28 cellular contexts compared by ENCODE assay signal in the genomic region with DNA sequence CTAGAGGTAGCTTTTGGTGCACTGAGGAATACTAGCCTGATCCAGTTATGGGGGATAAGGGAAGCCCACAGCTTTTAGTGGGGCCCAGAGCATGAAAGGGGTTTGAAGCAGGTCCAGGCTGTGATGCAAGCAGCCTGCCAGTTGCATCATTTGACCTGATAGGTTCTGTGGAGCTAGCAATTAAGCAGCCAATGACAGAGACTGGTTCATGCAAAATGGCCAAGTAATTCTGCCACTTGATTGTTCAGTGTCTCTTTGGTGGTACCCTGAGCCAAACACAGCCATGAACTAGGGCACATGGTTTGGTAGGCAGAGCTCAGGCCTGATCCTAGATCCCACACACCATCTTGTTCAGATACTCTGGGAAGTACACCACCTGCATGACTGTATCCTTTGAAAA.
"Had no signal": no experiment of that assay in that cellular context is flagged by ENCODE, and none has a peak within 500 bp of the region (broad histone marks: within the 10 kb centered on the region; RNA-seq: fewer than 3 reads in every experiment).

No MANE protein-coding gene starts in this region.

- H3K27me3 Mint-ChIP-seq: dendritic cell treated with granulocyte-macrophage colony-stimulating factor and Interleukin-4, amounts not matched to agents 40 ng/mL and 50 ng/mL, for 4 days; memory B cell; stimulated activated naive CD8-positive, alpha-beta T cell treated with anti-CD3 and anti-CD28 coated beads, Interleukin-15, amount 100 ng/mL, for 72 hours had no signal

- H3K4me3 ChIP-seq: gastroesophageal sphincter, heart left ventricle, hepatocyte, lung, pancreas, smooth muscle cell, suprapubic skin, transverse colon, vagina had no signal

- H2AFZ ChIP-seq: hepatocyte had no signal

- H3K4me2 ChIP-seq: hepatocyte, smooth muscle cell had no signal

- H3K27me3 ChIP-seq: foreskin keratinocyte, heart left ventricle, hepatocyte, neutrophil, pancreas, suprapubic skin, transverse colon, vagina had no signal

- H3K4me1 ChIP-seq: foreskin keratinocyte, gastroesophageal sphincter, heart left ventricle, pancreas, suprapubic skin, transverse colon, vagina had no signal

- H3K4me1 Mint-ChIP-seq: endodermal cell, memory B cell, natural killer cell had no signal

- H3K27ac Mint-ChIP-seq: dendritic cell treated with granulocyte-macrophage colony-stimulating factor and Interleukin-4, amounts not matched to agents 40 ng/mL and 50 ng/mL, for 4 days; endodermal cell; memory B cell; natural killer cell; stimulated activated naive CD8-positive, alpha-beta T cell treated with anti-CD3 and anti-CD28 coated beads, Interleukin-15, amount 100 ng/mL, for 72 hours had no signal

- ATAC-seq: esophagus mucosa; foreskin keratinocyte; gastroesophageal sphincter; heart left ventricle; left lobe of liver; natural killer cell; pancreas; sciatic nerve; stimulated activated naive CD8-positive, alpha-beta T cell treated with anti-CD3 and anti-CD28 coated beads, Interleukin-15, amount 100 ng/mL, for 72 hours had no signal

- H3K27ac ChIP-seq: epithelial cell of prostate, foreskin keratinocyte, gastroesophageal sphincter, heart left ventricle, hepatocyte, neutrophil, pancreas, suprapubic skin, transverse colon, vagina had no signal

- DNase-seq: effector CD8-positive, alpha-beta T cell; endodermal cell; foreskin keratinocyte; heart left ventricle; kidney; natural killer cell; pancreas; retina; stimulated activated CD4-positive, alpha-beta T cell treated with anti-CD3 and anti-CD28 coated beads, Interleukin-12 subunit alpha, Interleukin-12 subunit beta, amount 100 ng/mL, for 4 hours; stimulated activated CD4-positive, alpha-beta T cell treated with anti-CD3 and anti-CD28 coated beads, Interleukin-1b, Interleukin-23, amount 100 ng/mL, for 48 hours; stimulated activated CD4-positive, alpha-beta T cell treated with anti-CD3 and anti-CD28 coated beads, Interleukin-4, amount 100 ng/mL, for 1 hour; stimulated activated CD8-positive, alpha-beta memory T cell treated with anti-CD3 and anti-CD28 coated beads, Interleukin-4, amount 100 ng/mL, for 48 hours; stimulated activated naive CD4-positive, alpha-beta T cell; stimulated activated naive CD8-positive, alpha-beta T cell treated with anti-CD3 and anti-CD28 coated beads, Interleukin-15, amount 100 ng/mL, for 72 hours; transverse colon had no signal

- H3K9me3 Mint-ChIP-seq: dendritic cell treated with granulocyte-macrophage colony-stimulating factor and Interleukin-4, amounts not matched to agents 40 ng/mL and 50 ng/mL, for 4 days; endodermal cell; natural killer cell; stimulated activated naive CD8-positive, alpha-beta T cell treated with anti-CD3 and anti-CD28 coated beads, Interleukin-15, amount 100 ng/mL, for 72 hours had no signal

- H3K9me3 ChIP-seq: gastroesophageal sphincter, heart left ventricle, neutrophil, pancreas, suprapubic skin, transverse colon, vagina had no signal

- H3K4me3 Mint-ChIP-seq: dendritic cell treated with granulocyte-macrophage colony-stimulating factor and Interleukin-4, amounts not matched to agents 40 ng/mL and 50 ng/mL, for 4 days; endodermal cell; memory B cell; natural killer cell; stimulated activated naive CD8-positive, alpha-beta T cell treated with anti-CD3 and anti-CD28 coated beads, Interleukin-15, amount 100 ng/mL, for 72 hours had no signal

- H3K36me3 Mint-ChIP-seq: memory B cell, natural killer cell had no signal

- H3K36me3 ChIP-seq: gastroesophageal sphincter, heart left ventricle, neutrophil, pancreas, suprapubic skin, transverse colon, vagina had no signal
